In the genomic region with DNA sequence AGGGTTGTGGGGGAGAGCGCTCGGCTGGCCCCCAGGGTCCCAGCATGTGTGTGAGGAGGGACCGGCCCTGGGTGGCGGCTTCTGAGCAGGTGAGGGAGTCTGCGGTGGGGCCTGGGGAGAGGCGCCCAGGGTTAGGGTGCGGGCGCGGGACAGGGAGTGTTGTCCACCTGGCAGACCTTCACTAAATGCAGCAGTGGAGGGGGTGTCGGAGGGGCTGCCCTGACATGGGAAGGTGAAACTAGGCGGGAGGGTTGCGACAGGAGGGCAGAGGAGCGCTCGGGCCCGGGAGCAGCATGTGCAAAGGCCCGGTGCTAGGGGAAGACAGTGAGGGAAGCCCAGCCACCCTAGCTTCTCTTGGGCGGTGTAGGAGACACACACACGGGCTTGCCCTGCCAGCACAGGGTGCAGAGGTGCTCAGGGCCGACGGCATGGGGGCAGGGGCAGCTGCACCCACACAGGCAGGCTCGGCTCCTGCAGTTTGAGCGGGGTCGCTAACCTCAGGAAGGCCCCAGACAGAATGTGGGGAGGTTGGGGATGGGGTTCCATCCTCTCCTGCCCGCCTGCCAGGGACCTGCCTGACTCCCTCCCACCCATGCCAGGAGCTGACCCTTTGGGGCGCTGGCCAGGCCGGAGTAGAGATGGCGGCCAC, we compare ENCODE assay signal across 2 cellular contexts.
TF ChIP-seq lines count a peak whose summit lies in the region.

No MANE protein-coding gene starts in this region.

TF ChIP-seq in IMR-90, 13 proteins besides CTCF, POLR2A, EP300 and RAD21:
- TF ChIP-seq CHD1 (IDR thresholded peaks at IDR 0.05; ENCODE audit: low read depth, low read length) (no peak), RFX5 (IDR thresholded peaks at IDR 0.05; ENCODE audit: low read depth, low read length) (no peak), MAFK (IDR thresholded peaks at IDR 0.05; ENCODE audit: low read depth, low read length) (no peak), BHLHE40 (IDR thresholded peaks at IDR 0.05; ENCODE audit: low read depth, low read length) (no peak), MAZ (IDR thresholded peaks at IDR 0.05; ENCODE audit: borderline replicate concordance, low read depth, low read length) (no peak), MXI1 (IDR thresholded peaks at IDR 0.05; ENCODE audit: borderline replicate concordance, low read depth, low read length) (no peak), CEBPB (IDR thresholded peaks at IDR 0.05; ENCODE audit: low read depth, low read length) (no peak), SMC3 (IDR thresholded peaks at IDR 0.05; ENCODE audit: low read depth, low read length) (no peak), RCOR1 (IDR thresholded peaks at IDR 0.05; ENCODE audit: insufficient replicate concordance, low read length) (no peak), FOS (IDR thresholded peaks at IDR 0.05; ENCODE audit: low read depth, low read length) (no peak), NFE2L2 (IDR thresholded peaks at IDR 0.05; ENCODE audit: low read depth, low read length) (no peak)
- TF ChIP-seq, protein P1, sequence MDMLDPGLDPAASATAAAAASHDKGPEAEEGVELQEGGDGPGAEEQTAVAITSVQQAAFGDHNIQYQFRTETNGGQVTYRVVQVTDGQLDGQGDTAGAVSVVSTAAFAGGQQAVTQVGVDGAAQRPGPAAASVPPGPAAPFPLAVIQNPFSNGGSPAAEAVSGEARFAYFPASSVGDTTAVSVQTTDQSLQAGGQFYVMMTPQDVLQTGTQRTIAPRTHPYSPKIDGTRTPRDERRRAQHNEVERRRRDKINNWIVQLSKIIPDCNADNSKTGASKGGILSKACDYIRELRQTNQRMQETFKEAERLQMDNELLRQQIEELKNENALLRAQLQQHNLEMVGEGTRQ (IDR thresholded peaks at IDR 0.05; ENCODE audit: low read depth, low read length): no peak
- TF ChIP-seq, protein P2, sequence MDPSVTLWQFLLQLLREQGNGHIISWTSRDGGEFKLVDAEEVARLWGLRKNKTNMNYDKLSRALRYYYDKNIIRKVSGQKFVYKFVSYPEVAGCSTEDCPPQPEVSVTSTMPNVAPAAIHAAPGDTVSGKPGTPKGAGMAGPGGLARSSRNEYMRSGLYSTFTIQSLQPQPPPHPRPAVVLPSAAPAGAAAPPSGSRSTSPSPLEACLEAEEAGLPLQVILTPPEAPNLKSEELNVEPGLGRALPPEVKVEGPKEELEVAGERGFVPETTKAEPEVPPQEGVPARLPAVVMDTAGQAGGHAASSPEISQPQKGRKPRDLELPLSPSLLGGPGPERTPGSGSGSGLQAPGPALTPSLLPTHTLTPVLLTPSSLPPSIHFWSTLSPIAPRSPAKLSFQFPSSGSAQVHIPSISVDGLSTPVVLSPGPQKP (IDR thresholded peaks at IDR 0.05; ENCODE audit: borderline replicate concordance, low read depth, low read length): no peak

TF ChIP-seq in SK-N-SH, 30 proteins besides CTCF, POLR2A, EP300 and RAD21:
- TF ChIP-seq RXRA (IDR thresholded peaks at IDR 0.05; ENCODE audit: borderline replicate concordance, low read depth): no peak
- no peak for TF ChIP-seq GATA2 (CRISPR knock-in tag; IDR thresholded peaks at IDR 0.05)
- TF ChIP-seq POLR2AphosphoS5 (IDR thresholded peaks at IDR 0.05; ENCODE audit: low read depth, low read length): no peak
- no peak for TF ChIP-seq MAX (IDR thresholded peaks at IDR 0.05; ENCODE audit: low read depth)
- TF ChIP-seq, protein P3, sequence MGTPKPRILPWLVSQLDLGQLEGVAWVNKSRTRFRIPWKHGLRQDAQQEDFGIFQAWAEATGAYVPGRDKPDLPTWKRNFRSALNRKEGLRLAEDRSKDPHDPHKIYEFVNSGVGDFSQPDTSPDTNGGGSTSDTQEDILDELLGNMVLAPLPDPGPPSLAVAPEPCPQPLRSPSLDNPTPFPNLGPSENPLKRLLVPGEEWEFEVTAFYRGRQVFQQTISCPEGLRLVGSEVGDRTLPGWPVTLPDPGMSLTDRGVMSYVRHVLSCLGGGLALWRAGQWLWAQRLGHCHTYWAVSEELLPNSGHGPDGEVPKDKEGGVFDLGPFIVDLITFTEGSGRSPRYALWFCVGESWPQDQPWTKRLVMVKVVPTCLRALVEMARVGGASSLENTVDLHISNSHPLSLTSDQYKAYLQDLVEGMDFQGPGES (IDR thresholded peaks at IDR 0.05; ENCODE audit: low read depth, low read length): no peak
- TF ChIP-seq GABPA (IDR thresholded peaks at IDR 0.05; ENCODE audit: low read depth): no peak
- TF ChIP-seq, protein P4, sequence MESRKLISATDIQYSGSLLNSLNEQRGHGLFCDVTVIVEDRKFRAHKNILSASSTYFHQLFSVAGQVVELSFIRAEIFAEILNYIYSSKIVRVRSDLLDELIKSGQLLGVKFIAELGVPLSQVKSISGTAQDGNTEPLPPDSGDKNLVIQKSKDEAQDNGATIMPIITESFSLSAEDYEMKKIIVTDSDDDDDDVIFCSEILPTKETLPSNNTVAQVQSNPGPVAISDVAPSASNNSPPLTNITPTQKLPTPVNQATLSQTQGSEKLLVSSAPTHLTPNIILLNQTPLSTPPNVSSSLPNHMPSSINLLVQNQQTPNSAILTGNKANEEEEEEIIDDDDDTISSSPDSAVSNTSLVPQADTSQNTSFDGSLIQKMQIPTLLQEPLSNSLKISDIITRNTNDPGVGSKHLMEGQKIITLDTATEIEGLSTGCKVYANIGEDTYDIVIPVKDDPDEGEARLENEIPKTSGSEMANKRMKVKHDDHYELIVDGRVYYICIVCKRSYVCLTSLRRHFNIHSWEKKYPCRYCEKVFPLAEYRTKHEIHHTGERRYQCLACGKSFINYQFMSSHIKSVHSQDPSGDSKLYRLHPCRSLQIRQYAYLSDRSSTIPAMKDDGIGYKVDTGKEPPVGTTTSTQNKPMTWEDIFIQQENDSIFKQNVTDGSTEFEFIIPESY (IDR thresholded peaks at IDR 0.05; ENCODE audit: borderline replicate concordance, low read depth): no peak
- TF ChIP-seq TEAD4 (IDR thresholded peaks at IDR 0.05; ENCODE audit: borderline replicate concordance, insufficient read depth): no peak
- TF ChIP-seq FOXJ3 (CRISPR knock-in tag; IDR thresholded peaks at IDR 0.05): no peak
- no peak for TF ChIP-seq NFIC (IDR thresholded peaks at IDR 0.05; ENCODE audit: borderline replicate concordance)
- TF ChIP-seq FOXM1 (IDR thresholded peaks at IDR 0.05; ENCODE audit: low read depth): no peak
- no peak for TF ChIP-seq RFX5 (IDR thresholded peaks at IDR 0.05; ENCODE audit: low read length)
- TF ChIP-seq TCF12 (IDR thresholded peaks at IDR 0.05): no peak
- no peak for TF ChIP-seq SIN3A (IDR thresholded peaks at IDR 0.05; ENCODE audit: borderline replicate concordance, low read depth, low read length)
- no peak for TF ChIP-seq NRF1 (IDR thresholded peaks at IDR 0.05; ENCODE audit: low read depth, low read length)
- no peak for TF ChIP-seq RCOR1 (IDR thresholded peaks at IDR 0.05; ENCODE audit: low read length)
- TF ChIP-seq FOSL2 (IDR thresholded peaks at IDR 0.05; ENCODE audit: borderline replicate concordance, low read depth): no peak
